In genomic region chr15:41811432-41812195, GRCh38 we compare ENCODE assay signal across 8 cellular contexts.
DNase-seq lines count a peak whose midpoint lies in the region; ATAC-seq and FAIRE-seq lines count a peak whose summit lies in the region.

No MANE protein-coding gene starts in this region.

- H3K4me1 ChIP-seq in NT2/D1 (ENCODE audit: insufficient read depth, insufficient read length), result peaks cover 7% of the 10 kb centered on the region

- H3K9me3 ChIP-seq in NT2/D1 (ENCODE audit: insufficient read depth, low read length), result no peaks in the 10 kb centered on the region

- no peak overlapping the region for H3K9ac ChIP-seq in NT2/D1 (ENCODE audit: insufficient read length, low read depth)

- ATAC-seq in HG02798 (IDR thresholded peaks at IDR 0.05; ENCODE audit: poor library complexity, unreplicated experiment) (peak; percentile 56), HG03097 (IDR thresholded peaks at IDR 0.05; ENCODE audit: low FRiP score, unreplicated experiment) (no peak)

- H3K27me3 ChIP-seq in NT2/D1 (ENCODE audit: insufficient read depth, insufficient read length), result no peaks in the 10 kb centered on the region

- H3K4me3 ChIP-seq in NT2/D1 (ENCODE audit: insufficient read length, low read depth), result no peak overlapping the region

- peaks cover 17% of the 10 kb centered on the region for H3K36me3 ChIP-seq in NT2/D1 (ENCODE audit: insufficient read depth, insufficient read length, low read length)

- DNase-seq in COLO829 (ENCODE audit: low spot score), result peak; percentile 58
- DNase-seq in NT2/D1 (ENCODE audit: low read depth, low spot score), result peak; percentile 57
- peak; percentile 31 to 48 (median 32) for DNase-seq in activated CD8-positive, alpha-beta memory T cell treated with anti-CD3 and anti-CD28 coated beads for 48 hours (ENCODE audit: low read depth in 2 of 3, low spot score in 2 of 3)
- DNase-seq in middle frontal gyrus (ENCODE audit: extremely low spot score, low spot score), result peak; percentile 80
- peak; percentile 46 to 51 for DNase-seq in stimulated activated CD8-positive, alpha-beta memory T cell treated with anti-CD3 and anti-CD28 coated beads, Interleukin-4, amount 100 ng/mL, for 4 hours (ENCODE audit: low read depth in 2 of 2, low spot score in 1 of 2)

- FAIRE-seq in endometrium (lab: Jason Lieb, UNC), result peak; percentile 70
